8 cellular contexts compared by ENCODE assay signal in the genomic region with DNA sequence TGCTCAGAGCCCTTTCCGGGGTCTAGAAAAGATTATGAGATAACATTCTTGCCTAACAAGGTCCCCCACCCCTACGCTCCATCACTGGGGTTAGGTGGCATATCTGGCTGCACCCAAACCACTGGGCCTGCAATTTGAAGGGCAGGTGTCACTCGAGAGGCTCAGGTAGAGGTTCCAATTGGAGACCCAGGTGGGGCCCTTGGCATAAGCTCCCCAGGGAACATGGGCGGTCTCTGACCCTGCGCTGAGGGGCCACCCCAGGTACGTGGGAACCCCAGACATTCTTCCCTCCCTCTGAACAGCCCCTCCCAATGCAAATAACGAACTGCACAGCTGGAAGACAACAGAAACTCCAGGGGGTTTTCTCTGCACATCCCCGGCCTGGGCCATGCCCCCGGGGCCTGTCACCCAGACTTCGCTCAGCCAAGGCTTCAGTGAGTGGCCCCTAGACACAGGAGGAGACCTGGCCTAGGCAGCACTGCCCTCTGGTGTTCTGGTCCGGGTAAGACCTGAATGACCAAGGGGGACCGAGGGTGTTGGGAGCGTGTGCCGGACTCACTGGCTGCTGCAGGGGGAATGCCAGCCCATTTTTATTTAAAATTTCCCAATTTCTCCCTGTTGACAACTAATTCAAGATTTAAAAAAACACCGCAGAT. TPM values are rescaled to one million over a fixed set of nuclear protein-coding genes. Genes with fewer than 3 reads are reported as not detected.
DNase-seq lines count a peak whose midpoint lies in the region; ATAC-seq, FAIRE-seq and TF ChIP-seq lines count a peak whose summit lies in the region.

No MANE protein-coding gene starts in this region.

- CTCF ChIA-PET in A549 (lab: Yijun Ruan, JAX), result interaction anchor here (0.7 to 20.6 kb wide), 42 partner anchors 7 to 379 kb away, joined by 3 to 501 read pairs (median 6); a partner anchor contains a TSS

- TF ChIP-seq EP300 in A549 (IDR thresholded peaks at IDR 0.05), result no peak

- ATAC-seq in A549, result peak; percentile 64 to 72
- ATAC-seq in HG02870 (IDR thresholded peaks at IDR 0.05; ENCODE audit: unreplicated experiment), result no peak

- no peak overlapping the region for H4K8ac ChIP-seq in neuronal stem cell (ENCODE audit: low read depth, low read length)

- H3K9ac ChIP-seq in neuronal stem cell (ENCODE audit: low read depth, low read length, poor library complexity), result no peak overlapping the region

- H2AK5ac ChIP-seq in neuronal stem cell (ENCODE audit: low read depth, low read length), result no peak overlapping the region

- H3K4me1 ChIP-seq in A549 (peaks cover 12% of the 10 kb centered on the region; the same call in 2 of the 3 replicates), neuronal stem cell (ENCODE audit: control insufficient read depth in 2 of 2, insufficient read depth in 1 of 2, low read depth in 1 of 2, low read length in 2 of 2) (peaks cover 0 to 3% of the 10 kb centered on the region in 2 donors)

- TF ChIP-seq POLR2A in A549 (IDR thresholded peaks at IDR 0.05; ENCODE audit: low read length), result no peak

- no peak overlapping the region for H3K18ac ChIP-seq in neuronal stem cell (ENCODE audit: low read length)

- H3K4me2 ChIP-seq in A549, result no peak overlapping the region
- H3K4me2 ChIP-seq in neuronal stem cell (ENCODE audit: insufficient read depth, low read length, poor library complexity, severe bottlenecking), result no peak overlapping the region

- no peak overlapping the region for H3K23ac ChIP-seq in neuronal stem cell (ENCODE audit: low read depth, low read length, poor library complexity)

- POLR2A ChIA-PET in A549 (lab: Yijun Ruan, JAX), result no interaction called here

- TF ChIP-seq CTCF in A549 (IDR thresholded peaks at IDR 0.05) (peak; percentile 87), GM12874 (IDR thresholded peaks at IDR 0.05; ENCODE audit: insufficient read depth, low read depth, low read length) (peak; percentile 42; the same call in 1 of the 2 replicates), fibroblast of pulmonary artery (IDR thresholded peaks at IDR 0.05; ENCODE audit: low read length, missing control alignments) (peak; percentile 55)

- FAIRE-seq in A549 (lab: Jason Lieb, UNC), result no peak

- no peaks in the 10 kb centered on the region for H3K9me3 ChIP-seq in A549
- no peaks in the 10 kb centered on the region for H3K9me3 ChIP-seq in neuronal stem cell (replicated peaks in 1 of 2; ENCODE audit: control insufficient read depth in 2 of 2, insufficient read depth in 1 of 2, low read depth in 1 of 2, low read length in 2 of 2)

- H3K36me3 ChIP-seq in neuronal stem cell (replicated peaks in 1 of 2; ENCODE audit: control insufficient read depth in 2 of 2, insufficient read depth in 2 of 2, low read length in 2 of 2), result peaks cover 17 to 18% of the 10 kb centered on the region in 2 donors

- H2BK120ac ChIP-seq in neuronal stem cell (ENCODE audit: low read depth, low read length), result no peak overlapping the region

- H3K79me1 ChIP-seq in neuronal stem cell (ENCODE audit: low read depth, low read length), result no peaks in the 10 kb centered on the region

- no peak overlapping the region for H3K4ac ChIP-seq in neuronal stem cell (ENCODE audit: low read length)

- H3K14ac ChIP-seq in neuronal stem cell (ENCODE audit: low read length), result no peak overlapping the region

- no peak overlapping the region for H2AFZ ChIP-seq in neuronal stem cell (ENCODE audit: low read length)

- no peak overlapping the region for H2BK12ac ChIP-seq in neuronal stem cell (ENCODE audit: low read length)

- H3K4me3 ChIP-seq in A549 (no peak overlapping the region), fibroblast of pulmonary artery (replicated peaks; ENCODE audit: low read depth, low read length) (no peak overlapping the region), neuronal stem cell (ENCODE audit: low read length in 2 of 2) (no peak overlapping the region)

- H4K91ac ChIP-seq in neuronal stem cell (ENCODE audit: low read depth, low read length, poor library complexity), result no peak overlapping the region

- peak; percentile 74 to 83 for DNase-seq in A549 (ENCODE audit: low read depth in 1 of 2, low spot score in 1 of 2)
- peak; percentile 15 for DNase-seq in NCI-H345 treated with DMSO at 0.1 percent for 48 hours (lab: John Stamatoyannopoulos, UW; ENCODE audit: unreplicated experiment)
- peak; percentile 24 for DNase-seq in activated T-cell treated with anti-CD3 and anti-CD28 coated beads for 1 hour (ENCODE audit: low read depth)
- peak; percentile 45 for DNase-seq in fibroblast of pulmonary artery (ENCODE audit: low read depth)
- peak; percentile 14 for DNase-seq in neuronal stem cell (ENCODE audit: low spot score)
- no peak for DNase-seq in foreskin melanocyte

- no peak overlapping the region for H2BK5ac ChIP-seq in neuronal stem cell (ENCODE audit: low read length)

- H3K27me3 ChIP-seq in neuronal stem cell (ENCODE audit: control insufficient read depth in 3 of 3, insufficient read depth in 3 of 3, low read depth in 1 of 3, low read length in 3 of 3), result no peaks in the 10 kb centered on the region

- TF ChIP-seq RAD21 in A549 (conservative IDR thresholded peaks at IDR 0.05 in 1 of 2, IDR thresholded peaks at IDR 0.05 in 1 of 2), result peak; percentile 97 to 99

- H2BK15ac ChIP-seq in neuronal stem cell (ENCODE audit: low read length), result no peak overlapping the region

- no peak overlapping the region for H3K27ac ChIP-seq in A549
- no peak overlapping the region for H3K27ac ChIP-seq in neuronal stem cell (replicated peaks; ENCODE audit: low read length)

- 51% methylated on average over 15 of the region's 15 CpGs for WGBS in A549 (ENCODE audit: missing lambda C conversion rate)
- no CpG with 5 or more reads among the region's 15 CpGs for WGBS in neuronal stem cell (ENCODE audit: extremely low coverage in 2 of 2, insufficient read length in 2 of 2, insufficient replicate concordance in 1 of 2), 2 donors

TF ChIP-seq in A549, 52 proteins besides CTCF, POLR2A, EP300 and RAD21:
- no peak for TF ChIP-seq HDAC2 (IDR thresholded peaks at IDR 0.05)
- peak; percentile 99 for TF ChIP-seq SMC3 (IDR thresholded peaks at IDR 0.05)

RNA-seq across cellular contexts. Expression of a gene that starts 47.5 kb away (rescaled TPM):
- polyA plus RNA-seq in A549 (2011; rRNA removed) (425 and 544 TPM in 2 replicates), A549 (2017; fragmentation: RNase III; extraction: RNeasy Plus Mini Kit Qiagen cat#74134 plus additional on column Dnase treatment) (1,014 to 1,239 TPM (median 1,131 TPM) in 3 replicates)
- 291 and 367 TPM in 2 replicates for polyA plus RNA-seq in A549 (2012; cell fraction: cytosol; rRNA removed)
- polyA plus RNA-seq in A549 (2012; cell fraction: nucleus; rRNA removed), result 69.9 and 92.9 TPM in 2 replicates
- polyA minus RNA-seq in A549 (2011; rRNA and poly(A)+ RNA removed), result 40.0 and 44.5 TPM in 2 replicates
- polyA plus RNA-seq in neuronal stem cell (2013, experiment 1 of 2), result 252 TPM
- 243 TPM for polyA plus RNA-seq in neuronal stem cell (2013, experiment 2 of 2)
